13 cellular contexts compared by ENCODE assay signal in the genomic region with DNA sequence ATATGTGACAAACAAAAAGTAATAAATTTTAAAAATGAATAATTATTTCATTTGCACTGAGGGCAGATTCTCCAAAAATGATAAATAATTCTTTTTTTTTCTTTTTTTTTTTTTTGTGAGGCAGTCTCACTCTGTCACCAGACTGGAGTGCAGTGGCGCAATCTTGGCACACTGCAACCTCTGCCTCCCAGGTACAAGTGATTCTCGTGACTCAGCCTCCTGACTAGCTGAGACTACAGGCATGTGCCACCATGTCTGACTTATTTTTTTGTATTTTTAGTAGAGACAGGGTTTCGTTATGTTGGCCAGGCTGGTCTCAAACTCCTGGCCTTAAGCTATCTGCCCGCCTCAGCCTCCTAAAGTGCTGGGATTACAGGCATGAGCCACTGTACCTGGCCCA. TPM values are rescaled to one million over a fixed set of nuclear protein-coding genes. Genes with fewer than 3 reads are reported as not detected.
DNase-seq lines count a peak whose midpoint lies in the region; ATAC-seq, FAIRE-seq and TF ChIP-seq lines count a peak whose summit lies in the region.
"Not testable (repeated sequence)": the region's sequence is repeated elsewhere in the genome, so short reads cannot be mapped to it uniquely, and the experiment has no call there.
"Had no signal": no experiment of that assay in that cellular context is flagged by ENCODE, and none has a peak within 500 bp of the region (broad histone marks: within the 10 kb centered on the region; RNA-seq: fewer than 3 reads in every experiment).

No MANE protein-coding gene starts in this region.

- intact Hi-C loops in PC-3 (cut with micrococcal nuclease), result not testable (repeated sequence)
- intact Hi-C loops in activated CD4-positive, alpha-beta T cell treated with anti-CD3 and anti-CD28 coated beads for 36 hours (cut with DNase I, micrococcal nuclease), result loop anchor here in 1 of 2 experiments (5.0 kb wide), 1 partner anchor 282 kb away; no protein-coding TSS in a partner anchor

- H3K4ac ChIP-seq in trophoblast cell (ENCODE audit: low read depth, low read length), result not testable (repeated sequence)

- no CpG with 5 or more reads among the region's 4 CpGs for WGBS in trophoblast cell (ENCODE audit: extremely low coverage, insufficient coverage, insufficient read length)

- ATAC-seq in PC-3; activated CD4-positive, alpha-beta T cell treated with anti-CD3 and anti-CD28 coated beads for 36 hours: not testable (repeated sequence)
- peak; percentile 37 for ATAC-seq in esophagus mucosa

- FAIRE-seq in bronchial epithelial cell (lab: Jason Lieb, UNC), result not testable (repeated sequence)

- H2AK5ac ChIP-seq in trophoblast cell (ENCODE audit: low read length), result not testable (repeated sequence)

- not testable (repeated sequence) for H3K79me1 ChIP-seq in trophoblast cell (ENCODE audit: low read length)

- H2AFZ ChIP-seq in PC-3 (ENCODE audit: low read length); trophoblast cell (ENCODE audit: insufficient read depth, low read length, poor library complexity): not testable (repeated sequence)

- H3K9me3 ChIP-seq in PC-3 (ENCODE audit: low read length); trophoblast cell (ENCODE audit: insufficient read depth, low read depth, low read length): not testable (repeated sequence)

- BruUV-seq in PC-3 (replicated peaks; lab: Mats Ljungman, UMichigan), result not testable (repeated sequence)

- not testable (repeated sequence) for H2BK12ac ChIP-seq in trophoblast cell (ENCODE audit: low read length)

- not testable (repeated sequence) for H3K27ac ChIP-seq in PC-3 (ENCODE audit: low read length); trophoblast cell (ENCODE audit: low read depth, low read length)

- not testable (repeated sequence) for H3K27ac Mint-ChIP-seq in activated CD4-positive, alpha-beta T cell treated with anti-CD3 and anti-CD28 coated beads for 36 hours

- not testable (repeated sequence) for H3K18ac ChIP-seq in trophoblast cell (ENCODE audit: low read length)

- H3K4me1 ChIP-seq in PC-3 (ENCODE audit: insufficient read depth, low read length), result peaks cover 20% of the 10 kb centered on the region
- H3K4me1 ChIP-seq in trophoblast cell (ENCODE audit: control insufficient read depth in 1 of 2, insufficient read depth in 2 of 2, low read length in 2 of 2), result not testable (repeated sequence)

- H4K91ac ChIP-seq in trophoblast cell (ENCODE audit: low read depth, low read length), result not testable (repeated sequence)

- H3K79me2 ChIP-seq in PC-3 (ENCODE audit: low read length); trophoblast cell (ENCODE audit: control insufficient read depth, insufficient read depth, low read length, poor library complexity): not testable (repeated sequence)

- not testable (repeated sequence) for H3K9me3 Mint-ChIP-seq in activated CD4-positive, alpha-beta T cell treated with anti-CD3 and anti-CD28 coated beads for 36 hours (ENCODE audit: low read depth)

- H3K36me3 ChIP-seq in PC-3 (ENCODE audit: low read depth, low read length); bronchial epithelial cell (ENCODE audit: control insufficient read depth, insufficient read depth, low read length); trophoblast cell (ENCODE audit: control insufficient read depth in 1 of 2, insufficient read depth in 2 of 2, low read length in 2 of 2): not testable (repeated sequence)

- POLR2A ChIA-PET in PC-3 (lab: Charles Lee; ENCODE audit: unreplicated experiment); activated CD4-positive, alpha-beta T cell treated with anti-CD3 and anti-CD28 coated beads for 36 hours (lab: Charles Lee): not testable (repeated sequence)

- not testable (repeated sequence) for H3K36me3 Mint-ChIP-seq in activated CD4-positive, alpha-beta T cell treated with anti-CD3 and anti-CD28 coated beads for 36 hours (ENCODE audit: low read depth)

- not testable (repeated sequence) for H2BK5ac ChIP-seq in trophoblast cell (ENCODE audit: low read depth, low read length, poor library complexity)

- not testable (repeated sequence) for H3K4me3 ChIP-seq in PC-3 (ENCODE audit: low read length); bronchial epithelial cell (ENCODE audit: low read depth, low read length); trophoblast cell (ENCODE audit: low read depth, low read length)

- not testable (repeated sequence) for H3K27me3 Mint-ChIP-seq in activated CD4-positive, alpha-beta T cell treated with anti-CD3 and anti-CD28 coated beads for 36 hours

- H3K4me1 Mint-ChIP-seq in activated CD4-positive, alpha-beta T cell treated with anti-CD3 and anti-CD28 coated beads for 36 hours, result peaks cover 17% of the 10 kb centered on the region

- H3K4me2 ChIP-seq in PC-3 (ENCODE audit: low read length); trophoblast cell (ENCODE audit: low read length): not testable (repeated sequence)

- peak; percentile 12 for DNase-seq in H4 (ENCODE audit: low spot score)
- DNase-seq in PC-3, result peak; percentile 40
- peak; percentile 8 for DNase-seq in activated CD4-positive, alpha-beta T cell treated with anti-CD3 and anti-CD28 coated beads for 36 hours
- DNase-seq in bronchial epithelial cell (ENCODE audit: low read depth), result peak; percentile 90
- peak; percentile 86 for DNase-seq in trophoblast cell

- H3K9ac ChIP-seq in PC-3 (ENCODE audit: low read length); trophoblast cell (ENCODE audit: low read length): not testable (repeated sequence)

- not testable (repeated sequence) for H3F3A ChIP-seq in PC-3 (ENCODE audit: low read length, unreplicated experiment)

- H3K23ac ChIP-seq in trophoblast cell (ENCODE audit: low read length), result not testable (repeated sequence)

- H2BK120ac ChIP-seq in trophoblast cell (ENCODE audit: insufficient read depth, low read length, poor library complexity), result not testable (repeated sequence)

- not testable (repeated sequence) for H3K14ac ChIP-seq in trophoblast cell (ENCODE audit: low read length)

- H4K12ac ChIP-seq in trophoblast cell (ENCODE audit: low read depth, low read length), result not testable (repeated sequence)

- not testable (repeated sequence) for H3K4me3 Mint-ChIP-seq in activated CD4-positive, alpha-beta T cell treated with anti-CD3 and anti-CD28 coated beads for 36 hours

- not testable (repeated sequence) for H4K8ac ChIP-seq in trophoblast cell (ENCODE audit: low read depth, low read length)

- H3K9me2 ChIP-seq in PC-3 (replicated peaks; ENCODE audit: low read length), result not testable (repeated sequence)

- not testable (repeated sequence) for H4K20me1 ChIP-seq in PC-3 (ENCODE audit: low read length)

- TF ChIP-seq CTCF in PC-3 (conservative IDR thresholded peaks at IDR 0.05; ENCODE audit: low read depth, low read length); bronchial epithelial cell (IDR thresholded peaks at IDR 0.05; ENCODE audit: insufficient read depth, low read length, severe bottlenecking): not testable (repeated sequence)

- not testable (repeated sequence) for H3K27me3 ChIP-seq in PC-3 (ENCODE audit: low read length); bronchial epithelial cell (ENCODE audit: control insufficient read depth, insufficient read depth, low read length); trophoblast cell (ENCODE audit: insufficient read depth, low read length)

- CTCF ChIA-PET in PC-3 (lab: Charles Lee); activated CD4-positive, alpha-beta T cell treated with anti-CD3 and anti-CD28 coated beads for 36 hours (lab: Charles Lee): not testable (repeated sequence)

RNA-seq across cellular contexts. Expression of a gene that starts 25.2 kb away (rescaled TPM):
- 0.37 TPM in 1 of 2 replicates, not detected in the other for total RNA-seq in H4 (2014; rRNA removed; shearing (Covaris generic))
- total RNA-seq in PC-3 (2014; rRNA removed) (0.26 and 0.98 TPM in 2 replicates), bronchial epithelial cell (under 0.01 and 0.13 TPM in 2 replicates), esophagus mucosa (not detected)
- under 1 TPM in 1 of 2 experiments, not detected in 1; 0.25 TPM for total RNA-seq in activated CD4-positive, alpha-beta T cell treated with anti-CD3 and anti-CD28 coated beads for 36 hours
- 0.21 and 0.24 TPM in 2 replicates for polyA plus RNA-seq in trophoblast cell (2013)
- total RNA-seq: A172; A673; CD4-positive, alpha-beta memory T cell; GM23248; H1; H9 had no signal
- polyA plus RNA-seq: BJ; CD4-positive, alpha-beta memory T cell; GM23248; H1 had no signal

Comparison
In these comparisons a context has a peak if more than half of its experiments do, and no peak if none do; other contexts are left out.
1. DNase-seq: peak in every context shown above with its lines; median percentile 90 in bronchial epithelial cell; 86 in trophoblast cell; 40 in PC-3; 12 in H4; 8 in activated CD4-positive, alpha-beta T cell treated with anti-CD3 and anti-CD28 coated beads for 36 hours.